ENCODE assay signal across 8 cellular contexts in genomic region chr17:37791434-37791833, GRCh38. TPM values are rescaled to one million over a fixed set of nuclear protein-coding genes. Genes with fewer than 3 reads are reported as not detected.
DNase-seq lines count a peak whose midpoint lies in the region; ATAC-seq and TF ChIP-seq lines count a peak whose summit lies in the region.

No MANE protein-coding gene starts in this region.

- no peaks in the 10 kb centered on the region for H3K27me3 ChIP-seq in right lobe of liver

- H3K4me1 ChIP-seq in right lobe of liver, result peaks cover 0 to 14% (median 5%) of the 10 kb centered on the region in 4 donors

- DNase-seq in stimulated activated CD4-positive, alpha-beta T cell treated with anti-CD3 and anti-CD28 coated beads, Interleukin-15, amount 100 ng/mL, for 24 hours, result peak; percentile 65
- DNase-seq in stimulated activated CD4-positive, alpha-beta T cell treated with anti-CD3 and anti-CD28 coated beads, Interleukin-4, amount 100 ng/mL, for 4 hours, result no peak
- DNase-seq in NCI-H460 (ENCODE audit: extremely low read depth, low read depth), result peak; percentile 17
- DNase-seq in activated naive CD8-positive, alpha-beta T cell treated with anti-CD3 and anti-CD28 coated beads, Interleukin-2, amount 10 ng/mL, durations not matched to agents 7 days and 5 days, result no peak
- no peak for DNase-seq in right lobe of liver
- no peak for DNase-seq in cerebellar nuclear complex (lab: John Stamatoyannopoulos, UW)
- DNase-seq in D341Med (ENCODE audit: low spot score), result no peak

- WGBS in right lobe of liver (ENCODE audit: insufficient coverage, low coverage, low lambda C conversion rate, missing lambda C conversion rate), result 29% methylated on average over 8 of the region's 8 CpGs

- no peaks in the 10 kb centered on the region for H3K36me3 Mint-ChIP-seq in activated naive CD8-positive, alpha-beta T cell treated with anti-CD3 and anti-CD28 coated beads, Interleukin-2, amount 10 ng/mL, durations not matched to agents 7 days and 5 days

- H3K4me3 Mint-ChIP-seq in activated naive CD8-positive, alpha-beta T cell treated with anti-CD3 and anti-CD28 coated beads, Interleukin-2, amount 10 ng/mL, durations not matched to agents 7 days and 5 days, result no peak overlapping the region

- TF ChIP-seq POLR2A in right lobe of liver (IDR thresholded peaks at IDR 0.05), result no peak

- no peak overlapping the region for H3K27ac Mint-ChIP-seq in activated naive CD8-positive, alpha-beta T cell treated with anti-CD3 and anti-CD28 coated beads, Interleukin-2, amount 10 ng/mL, durations not matched to agents 7 days and 5 days

- peaks cover 22% of the 10 kb centered on the region for H3K27me3 Mint-ChIP-seq in activated naive CD8-positive, alpha-beta T cell treated with anti-CD3 and anti-CD28 coated beads, Interleukin-2, amount 10 ng/mL, durations not matched to agents 7 days and 5 days

- no peak overlapping the region for H3K27ac ChIP-seq in right lobe of liver

- H3K9me3 ChIP-seq in right lobe of liver, result no peaks in the 10 kb centered on the region

- no peaks in the 10 kb centered on the region for H3K36me3 ChIP-seq in right lobe of liver

- intact Hi-C loops in right lobe of liver (cut with DNase I), result no loop called here

- POLR2A ChIA-PET in activated naive CD8-positive, alpha-beta T cell treated with anti-CD3 and anti-CD28 coated beads, Interleukin-2, amount 10 ng/mL, durations not matched to agents 7 days and 5 days (lab: Charles Lee), result no interaction called here

- peak; percentile 46 to 69 (median 56) for TF ChIP-seq CTCF in right lobe of liver (IDR thresholded peaks at IDR 0.05)

- no peak overlapping the region for H3K4me3 ChIP-seq in right lobe of liver

- peak; percentile 74 for ATAC-seq in activated naive CD8-positive, alpha-beta T cell treated with anti-CD3 and anti-CD28 coated beads, Interleukin-2, amount 10 ng/mL, durations not matched to agents 7 days and 5 days (ENCODE audit: low read depth)
- ATAC-seq in right lobe of liver (peak in 2 of 4 donors; percentile 36 to 52), HG02884 (IDR thresholded peaks at IDR 0.05; ENCODE audit: unreplicated experiment) (no peak)

- H3K9me3 Mint-ChIP-seq in activated naive CD8-positive, alpha-beta T cell treated with anti-CD3 and anti-CD28 coated beads, Interleukin-2, amount 10 ng/mL, durations not matched to agents 7 days and 5 days, result no peaks in the 10 kb centered on the region

- H3K4me1 Mint-ChIP-seq in activated naive CD8-positive, alpha-beta T cell treated with anti-CD3 and anti-CD28 coated beads, Interleukin-2, amount 10 ng/mL, durations not matched to agents 7 days and 5 days, result no peaks in the 10 kb centered on the region

RNA-seq across cellular contexts. Expression of gene HNF1B, which starts 46.6 kb away (rescaled TPM):
- total RNA-seq in NCI-H460 (2014; rRNA removed; shearing (Covaris generic)), result not detected in 2 replicates
- polyA plus RNA-seq in NCI-H460 (2014; cell fraction: nucleus; rRNA removed), result not detected in 2 replicates
- under 1 TPM in 1 of 2 experiments, not detected in 1; 0.30 TPM for total RNA-seq in activated naive CD8-positive, alpha-beta T cell treated with anti-CD3 and anti-CD28 coated beads, Interleukin-2, amount 10 ng/mL, durations not matched to agents 7 days and 5 days
- 1 to 10 TPM; 5.2 to 7.0 (median 5.7) TPM for total RNA-seq in right lobe of liver

Comparison
In these comparisons a context has a peak if more than half of its experiments do, and no peak if none do; other contexts are left out.
1. DNase-seq: peak in stimulated activated CD4-positive, alpha-beta T cell treated with anti-CD3 and anti-CD28 coated beads, Interleukin-15, amount 100 ng/mL, for 24 hours (single experiment) and NCI-H460 (single experiment); none in stimulated activated CD4-positive, alpha-beta T cell treated with anti-CD3 and anti-CD28 coated beads, Interleukin-4, amount 100 ng/mL, for 4 hours (0 of 2), activated naive CD8-positive, alpha-beta T cell treated with anti-CD3 and anti-CD28 coated beads, Interleukin-2, amount 10 ng/mL, durations not matched to agents 7 days and 5 days (single experiment), right lobe of liver (0 of 3), cerebellar nuclear complex (0 of 2) and D341Med (single experiment).